Comparison of ENCODE assay signal across 8 cellular contexts in the genomic region with DNA sequence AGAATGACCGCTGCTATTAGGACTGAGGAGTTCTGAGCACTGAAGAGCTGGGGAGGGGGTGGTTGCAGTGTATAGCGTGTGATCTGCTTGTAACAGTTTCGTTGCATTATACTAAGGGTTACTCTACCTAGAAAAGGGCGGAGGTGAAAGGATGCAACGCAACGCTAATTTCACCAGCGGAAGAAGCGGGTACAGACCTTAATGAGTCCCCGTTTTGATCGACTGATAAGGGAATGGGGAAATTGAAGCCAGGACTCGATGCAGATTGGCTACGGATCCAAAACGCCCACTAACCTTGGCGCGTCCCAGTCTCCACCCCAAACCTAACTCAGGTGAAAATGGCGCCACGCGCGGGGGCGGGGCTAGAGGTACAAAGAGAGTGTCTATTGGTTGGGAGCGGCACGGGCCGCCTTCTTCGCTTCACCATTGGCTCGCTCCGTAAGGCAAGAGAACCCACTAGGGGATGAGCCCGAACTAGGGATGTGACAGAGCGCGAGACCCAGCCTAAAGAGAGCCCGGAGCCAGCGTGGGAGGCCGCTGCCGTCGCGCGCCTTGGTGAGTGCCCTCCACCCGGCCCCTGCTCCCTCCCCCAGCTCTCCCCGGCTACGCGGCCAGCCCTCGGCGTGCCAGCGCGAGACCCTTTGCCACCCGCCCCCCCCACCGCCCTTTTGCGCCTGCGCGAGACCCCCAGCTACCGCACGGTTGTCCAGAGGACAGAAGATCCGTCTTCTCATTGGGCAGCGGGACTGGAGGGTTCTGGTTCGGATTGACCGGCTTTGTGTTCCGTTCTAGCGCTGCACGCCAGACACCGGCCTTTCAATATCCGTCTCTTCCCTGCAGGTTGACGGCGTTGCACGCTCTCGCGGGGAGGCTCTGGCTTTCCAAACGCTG. TPM values are rescaled to one million over a fixed set of nuclear protein-coding genes. Genes with fewer than 3 reads are reported as not detected.
DNase-seq lines count a peak whose midpoint lies in the region; ATAC-seq and FAIRE-seq lines count a peak whose summit lies in the region.

A gene (plus strand): TSS at position 456 of the 891 bp plus-strand sequence. CDS start 1,964 bp downstream, outside the sequence.

- peaks cover 26% of the 10 kb centered on the region for H3K36me3 Mint-ChIP-seq in effector memory CD8-positive, alpha-beta T cell (ENCODE audit: insufficient read depth)

- H3K14ac ChIP-seq in mesenchymal stem cell (ENCODE audit: low read length in 2 of 2): peak within 1 kb of the TSS in 1 of 2 experiments; percentile 32

- H3K27ac ChIP-seq in mesenchymal stem cell (ENCODE audit: low read length, poor library complexity, severe bottlenecking): peak within 1 kb of the TSS; percentile 69

- ATAC-seq in GM21367 (IDR thresholded peaks at IDR 0.05; ENCODE audit: unreplicated experiment): peak; percentile 98
- ATAC-seq in effector memory CD8-positive, alpha-beta T cell (replicated peaks): peak; percentile 92

- peak within 1 kb of the TSS; percentile 77 for H3K9ac ChIP-seq in mesenchymal stem cell (ENCODE audit: low read length)

- CTCF ChIA-PET in activated CD8-positive, alpha-beta memory T cell treated with anti-CD3 and anti-CD28 coated beads for 36 hours (lab: Charles Lee): no interaction called here

- H3K27me3 Mint-ChIP-seq in effector memory CD8-positive, alpha-beta T cell: no peaks in the 10 kb centered on the region

- DNase-seq in COLO668 (lab: John Stamatoyannopoulos, UW; ENCODE audit: unreplicated experiment): peak; percentile 96
- peak; percentile 86 for DNase-seq in HTR-8/SVneo (ENCODE audit: insufficient read length, low spot score)
- DNase-seq in NOMO-1 treated with DMSO at 0.1 percent for 48 hours (lab: John Stamatoyannopoulos, UW; ENCODE audit: unreplicated experiment): peak; percentile 91
- peak; percentile 90 to 91 (median 91) for DNase-seq in effector memory CD8-positive, alpha-beta T cell
- peak; percentile 88 for DNase-seq in mesenchymal stem cell
- peak; percentile 81 for DNase-seq in stimulated activated CD8-positive, alpha-beta memory T cell treated with anti-CD3 and anti-CD28 coated beads, Interleukin-12 subunit alpha, Interleukin-12 subunit beta, amount 100 ng/mL, for 24 hours (ENCODE audit: extremely low read depth)

- peak within 1 kb of the TSS; percentile 39 for H2AFZ ChIP-seq in mesenchymal stem cell (ENCODE audit: low read depth, low read length)

- peaks cover 4% of the 10 kb centered on the region for H3K79me1 ChIP-seq in mesenchymal stem cell (replicated peaks; ENCODE audit: low read length, poor library complexity, severe bottlenecking)

- H4K8ac ChIP-seq in mesenchymal stem cell (ENCODE audit: low read length): peak within 1 kb of the TSS; percentile 77

- peak within 1 kb of the TSS; percentile 84 to 85 for H3K4me3 Mint-ChIP-seq in effector memory CD8-positive, alpha-beta T cell

- peaks cover 9 to 10% of the 10 kb centered on the region in 2 experiments for H3K36me3 ChIP-seq in mesenchymal stem cell (ENCODE audit: control insufficient read depth in 1 of 2, insufficient read depth in 2 of 2, low read depth in 1 of 2, low read length in 2 of 2)

- no peak within 1 kb of the TSS for H2AK5ac ChIP-seq in mesenchymal stem cell (ENCODE audit: low read length, severe bottlenecking)

- H3K9me3 Mint-ChIP-seq in effector memory CD8-positive, alpha-beta T cell: no peaks in the 10 kb centered on the region

- no peaks in the 10 kb centered on the region for H3K9me3 ChIP-seq in mesenchymal stem cell (ENCODE audit: control insufficient read depth, low read length)

- peak within 1 kb of the TSS; percentile 91 for H3K4me2 ChIP-seq in mesenchymal stem cell (ENCODE audit: low read length, poor library complexity, severe bottlenecking)

- H3K4me1 Mint-ChIP-seq in effector memory CD8-positive, alpha-beta T cell (ENCODE audit: low read depth in 2 of 2): peaks cover 15 to 23% of the 10 kb centered on the region in 2 donors

- H3K4me1 ChIP-seq in mesenchymal stem cell (ENCODE audit: control insufficient read depth, insufficient read depth, low read depth, low read length): peaks cover 2% of the 10 kb centered on the region

- H2BK5ac ChIP-seq in mesenchymal stem cell (ENCODE audit: low read depth, low read length, poor library complexity, severe bottlenecking): no peak within 1 kb of the TSS

- H3K18ac ChIP-seq in mesenchymal stem cell (ENCODE audit: low read depth in 1 of 2, low read length in 2 of 2): peak within 1 kb of the TSS in 1 of 2 experiments; percentile 82

- 1% methylated on average over 44 of the region's 66 CpGs for WGBS in mesenchymal stem cell

- POLR2A ChIA-PET in activated CD8-positive, alpha-beta memory T cell treated with anti-CD3 and anti-CD28 coated beads for 36 hours (lab: Charles Lee): interaction anchor here (0.5 to 1.6 kb wide), 7 partner anchors 9 to 741 kb away, joined by 3 to 7 read pairs (median 4); a partner anchor contains a TSS

- no peak within 1 kb of the TSS for H4K91ac ChIP-seq in mesenchymal stem cell (ENCODE audit: low read length)

- H3K27ac Mint-ChIP-seq in effector memory CD8-positive, alpha-beta T cell: peak within 1 kb of the TSS; percentile 94 to 97

- H2BK12ac ChIP-seq in mesenchymal stem cell (ENCODE audit: low read length in 2 of 2): no peak within 1 kb of the TSS

- H2BK15ac ChIP-seq in mesenchymal stem cell (ENCODE audit: low read depth, poor library complexity, severe bottlenecking): peak within 1 kb of the TSS; percentile 28

- peak within 1 kb of the TSS; percentile 68 to 76 for H3K4me3 ChIP-seq in mesenchymal stem cell (ENCODE audit: insufficient read depth in 1 of 2, low read depth in 1 of 2, low read length in 2 of 2)

- no peaks in the 10 kb centered on the region for H3K27me3 ChIP-seq in mesenchymal stem cell (ENCODE audit: control insufficient read depth in 1 of 2, insufficient read depth in 1 of 2, low read length in 2 of 2)

- no peak within 1 kb of the TSS for H3K23ac ChIP-seq in mesenchymal stem cell (ENCODE audit: low read length in 2 of 2)

- no peak within 1 kb of the TSS for H2BK120ac ChIP-seq in mesenchymal stem cell (ENCODE audit: low read depth, low read length)

- peak; percentile 42 for FAIRE-seq in HTR-8/SVneo (lab: Jason Lieb, UNC)

- peak within 1 kb of the TSS in 1 of 2 experiments; percentile 7 for H3K4ac ChIP-seq in mesenchymal stem cell (ENCODE audit: low read depth in 1 of 2, low read length in 2 of 2)

RNA-seq across cellular contexts. Expression of the gene that starts here (rescaled TPM):
- total RNA-seq in activated CD8-positive, alpha-beta memory T cell treated with anti-CD3 and anti-CD28 coated beads for 36 hours: 100 to 1,000 TPM; 168 TPM
- polyA plus RNA-seq in mesenchymal stem cell (2013, experiment 1 of 2): 98.9 TPM
- polyA plus RNA-seq in mesenchymal stem cell (2013, experiment 2 of 2): 97.3 TPM

Comparison
In these comparisons a context has a peak if more than half of its experiments do, and no peak if none do; other contexts are left out.
1. Peak in every context shown above with its lines: DNase-seq, ATAC-seq, H3K4me3 ChIP-seq and H3K27ac ChIP-seq.